8 cellular contexts compared by ENCODE assay signal in genomic region chr1:156652131-156652991, GRCh38. TPM values are rescaled to one million over a fixed set of nuclear protein-coding genes. Genes with fewer than 3 reads are reported as not detected.
DNase-seq lines count a peak whose midpoint lies in the region; ATAC-seq lines count a peak whose summit lies in the region.
"Had no signal": no experiment of that assay in that cellular context is flagged by ENCODE, and none has a peak within 500 bp of the region (broad histone marks: within the 10 kb centered on the region; RNA-seq: fewer than 3 reads in every experiment).

No MANE protein-coding gene starts in this region.

- no peak overlapping the region for H2BK5ac ChIP-seq in mesendoderm (ENCODE audit: low read length)

- ATAC-seq in GM18858 (IDR thresholded peaks at IDR 0.05; ENCODE audit: unreplicated experiment) (no peak), HG03521 (IDR thresholded peaks at IDR 0.05; ENCODE audit: unreplicated experiment) (no peak)

- H3K27ac Mint-ChIP-seq in activated CD4-positive, alpha-beta memory T cell treated with anti-CD3 and anti-CD28 coated beads, Interleukin-2, amount 10 ng/mL, durations not matched to agents 7 days and 5 days = no peak overlapping the region

- CTCF ChIA-PET in activated CD4-positive, alpha-beta memory T cell treated with anti-CD3 and anti-CD28 coated beads, Interleukin-2, amount 10 ng/mL, durations not matched to agents 7 days and 5 days (lab: Charles Lee) = interaction anchor here (1.0 to 1.6 kb wide), 3 partner anchors 9 to 28 kb away, joined by 3 to 7 read pairs (median 3); no protein-coding TSS in a partner anchor

- DNase-seq in Kasumi-1 (lab: John Stamatoyannopoulos, UW) (peak; percentile 54 to 75), mesendoderm (peak; percentile 72)
- peak; percentile 38 for DNase-seq in activated CD4-positive, alpha-beta memory T cell treated with anti-CD3 and anti-CD28 coated beads, Interleukin-2, amount 10 ng/mL, durations not matched to agents 7 days and 5 days
- DNase-seq: activated gamma-delta T cell had no signal

- H3K36me3 ChIP-seq in mesendoderm (ENCODE audit: control insufficient read depth, insufficient read depth, low read length) = no peaks in the 10 kb centered on the region

- no peak overlapping the region for H3K9ac ChIP-seq in mesendoderm (ENCODE audit: low read length)

- H3K27me3 Mint-ChIP-seq in activated CD4-positive, alpha-beta memory T cell treated with anti-CD3 and anti-CD28 coated beads, Interleukin-2, amount 10 ng/mL, durations not matched to agents 7 days and 5 days = peaks cover 75% of the 10 kb centered on the region

- H3K27me3 ChIP-seq in mesendoderm (ENCODE audit: insufficient read depth, low read length, poor library complexity) = peaks cover 12% of the 10 kb centered on the region

- no peak overlapping the region for H2AK5ac ChIP-seq in mesendoderm (ENCODE audit: low read length)

- no peak overlapping the region for H4K5ac ChIP-seq in mesendoderm (ENCODE audit: low read length)

- H3K9me3 Mint-ChIP-seq in activated CD4-positive, alpha-beta memory T cell treated with anti-CD3 and anti-CD28 coated beads, Interleukin-2, amount 10 ng/mL, durations not matched to agents 7 days and 5 days = no peaks in the 10 kb centered on the region

- POLR2A ChIA-PET in activated CD4-positive, alpha-beta memory T cell treated with anti-CD3 and anti-CD28 coated beads, Interleukin-2, amount 10 ng/mL, durations not matched to agents 7 days and 5 days (lab: Charles Lee) = interaction anchor here (1.3 kb wide), 2 partner anchors 8 to 9 kb away, joined by 3 read pairs; no protein-coding TSS in a partner anchor

- H3K79me2 ChIP-seq in mesendoderm (ENCODE audit: control insufficient read depth, insufficient read depth, low read length) = no peaks in the 10 kb centered on the region

- no peak overlapping the region for H2BK120ac ChIP-seq in mesendoderm (ENCODE audit: low read depth, low read length)

- H3K36me3 Mint-ChIP-seq in activated CD4-positive, alpha-beta memory T cell treated with anti-CD3 and anti-CD28 coated beads, Interleukin-2, amount 10 ng/mL, durations not matched to agents 7 days and 5 days (ENCODE audit: low read depth) = no peaks in the 10 kb centered on the region

- no peak overlapping the region for H2BK15ac ChIP-seq in mesendoderm (replicated peaks; ENCODE audit: low read depth)

- no peak overlapping the region for H3K27ac ChIP-seq in mesendoderm (ENCODE audit: low read depth, low read length)
- H3K27ac ChIP-seq: epithelial cell of prostate had no signal

- no peaks in the 10 kb centered on the region for H3K79me1 ChIP-seq in mesendoderm (ENCODE audit: low read length)

- no peak overlapping the region for H3K4ac ChIP-seq in mesendoderm (ENCODE audit: low read depth, low read length)

- peaks cover 2% of the 10 kb centered on the region for H3K4me1 ChIP-seq in mesendoderm (ENCODE audit: control insufficient read depth, low read depth, low read length)

- H3K4me2 ChIP-seq in mesendoderm (ENCODE audit: low read length) = no peak overlapping the region

- H3K4me3 Mint-ChIP-seq in activated CD4-positive, alpha-beta memory T cell treated with anti-CD3 and anti-CD28 coated beads, Interleukin-2, amount 10 ng/mL, durations not matched to agents 7 days and 5 days = no peak overlapping the region

- H3K56ac ChIP-seq in mesendoderm (ENCODE audit: low read length) = no peak overlapping the region

- no CpG with 5 or more reads among the region's 16 CpGs for WGBS in mesendoderm (ENCODE audit: extremely low coverage, insufficient coverage, low lambda C conversion rate)

- H3K4me1 Mint-ChIP-seq in activated CD4-positive, alpha-beta memory T cell treated with anti-CD3 and anti-CD28 coated beads, Interleukin-2, amount 10 ng/mL, durations not matched to agents 7 days and 5 days = peaks cover 10% of the 10 kb centered on the region

- no peak overlapping the region for H4K8ac ChIP-seq in mesendoderm (ENCODE audit: low read depth, low read length)

- H3K23ac ChIP-seq in mesendoderm (ENCODE audit: low read length) = no peak overlapping the region

- no peak overlapping the region for H3K18ac ChIP-seq in mesendoderm (ENCODE audit: low read length)

- H3K4me3 ChIP-seq in mesendoderm (ENCODE audit: low read length) = no peak overlapping the region

RNA-seq across cellular contexts. Expression of gene BCAN, which starts 10.4 kb away (rescaled TPM):
- total RNA-seq in activated CD4-positive, alpha-beta memory T cell treated with anti-CD3 and anti-CD28 coated beads, Interleukin-2, amount 10 ng/mL, durations not matched to agents 7 days and 5 days = not detected
- polyA plus RNA-seq in mesendoderm (2013, experiment 1 of 2) = 0.88 TPM
- polyA plus RNA-seq in mesendoderm (2013, experiment 2 of 2) = 0.91 TPM
- total RNA-seq: mononuclear cell had no signal

RNA-seq across cellular contexts. Expression of gene NES, which starts 24.8 kb away (rescaled TPM):
- total RNA-seq in activated CD4-positive, alpha-beta memory T cell treated with anti-CD3 and anti-CD28 coated beads, Interleukin-2, amount 10 ng/mL, durations not matched to agents 7 days and 5 days = not detected
- 77.7 TPM for polyA plus RNA-seq in mesendoderm (2013, experiment 1 of 2)
- 79.9 TPM for polyA plus RNA-seq in mesendoderm (2013, experiment 2 of 2)
- total RNA-seq: mononuclear cell had no signal

RNA-seq across cellular contexts. Expression of gene HAPLN2, which starts 33.1 kb away (rescaled TPM):
- not detected for total RNA-seq in activated CD4-positive, alpha-beta memory T cell treated with anti-CD3 and anti-CD28 coated beads, Interleukin-2, amount 10 ng/mL, durations not matched to agents 7 days and 5 days
- polyA plus RNA-seq in mesendoderm (2013, experiment 1 of 2) = not detected
- 0.04 TPM for polyA plus RNA-seq in mesendoderm (2013, experiment 2 of 2)

RNA-seq across cellular contexts. Expression of gene GPATCH4, which starts 51.1 kb away (rescaled TPM):
- 10 to 100 TPM; 19.0 to 20.6 TPM for total RNA-seq in activated CD4-positive, alpha-beta memory T cell treated with anti-CD3 and anti-CD28 coated beads, Interleukin-2, amount 10 ng/mL, durations not matched to agents 7 days and 5 days
- 111 TPM for polyA plus RNA-seq in mesendoderm (2013, experiment 1 of 2)
- 111 TPM for polyA plus RNA-seq in mesendoderm (2013, experiment 2 of 2)

RNA-seq across cellular contexts. Expression of gene CRABP2, which starts 53.0 kb away (rescaled TPM):
- 1 to 10 TPM in 1 of 2 experiments, under 1 TPM in 1; 0.58 to 1.2 TPM for total RNA-seq in activated CD4-positive, alpha-beta memory T cell treated with anti-CD3 and anti-CD28 coated beads, Interleukin-2, amount 10 ng/mL, durations not matched to agents 7 days and 5 days
- 52.0 TPM for polyA plus RNA-seq in mesendoderm (2013, experiment 1 of 2)
- polyA plus RNA-seq in mesendoderm (2013, experiment 2 of 2) = 49.6 TPM
